8 cellular contexts compared by ENCODE assay signal in the genomic region with DNA sequence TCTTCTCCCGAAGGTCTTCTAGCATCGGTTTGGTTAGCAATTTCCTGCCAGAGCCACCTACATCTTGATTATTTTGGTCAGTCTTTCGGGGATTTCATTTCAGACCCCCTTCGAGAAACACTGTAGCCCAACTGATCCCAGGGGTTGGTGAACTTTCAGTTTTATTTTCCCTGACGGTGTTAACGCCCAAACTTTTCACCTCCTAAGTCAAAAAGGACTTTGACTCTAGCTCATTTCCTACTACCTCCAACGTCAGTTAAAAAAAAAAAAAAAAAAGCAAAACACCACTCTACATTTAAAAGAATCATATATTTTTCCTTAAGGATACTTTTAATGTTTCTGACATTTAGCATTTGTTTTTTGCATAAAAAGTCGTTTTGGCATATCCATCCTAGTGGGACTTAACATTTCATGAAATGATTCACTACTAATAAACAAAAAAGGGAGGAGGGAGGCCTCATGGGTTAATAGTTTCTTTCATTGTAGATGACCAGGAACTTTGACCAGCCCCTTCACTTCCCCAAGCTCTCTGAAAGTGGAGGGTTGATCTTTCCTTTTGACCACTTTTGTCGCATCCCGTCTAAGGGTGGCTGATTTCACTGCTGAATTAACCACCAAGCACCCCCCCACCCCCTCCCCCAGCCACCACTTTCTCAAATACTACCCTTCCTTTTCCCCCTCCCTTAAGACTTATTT. TPM values are rescaled to one million over a fixed set of nuclear protein-coding genes. Genes with fewer than 3 reads are reported as not detected.
DNase-seq lines count a peak whose midpoint lies in the region; ATAC-seq, FAIRE-seq and TF ChIP-seq lines count a peak whose summit lies in the region.

No MANE protein-coding gene starts in this region.

- no peak for TF ChIP-seq EP300 in suprapubic skin (IDR thresholded peaks at IDR 0.05)

- peak; percentile 69 for DNase-seq in DMS53 (lab: John Stamatoyannopoulos, UW)
- DNase-seq in DMS53 treated with DMSO at 0.1 percent for 48 hours (lab: John Stamatoyannopoulos, UW; ENCODE audit: unreplicated experiment), result no peak
- DNase-seq in kidney epithelial cell (ENCODE audit: low read depth), result no peak
- DNase-seq in suprapubic skin (ENCODE audit: low spot score in 2 of 2), result no peak
- DNase-seq in frontal cortex (ENCODE audit: low spot score in 2 of 2), result no peak
- no peak for DNase-seq in NCI-H524 treated with DMSO at 0.1 percent for 48 hours (lab: John Stamatoyannopoulos, UW)

- no peak overlapping the region for H3K27ac Mint-ChIP-seq in activated naive CD8-positive, alpha-beta T cell

- H3K27ac ChIP-seq in suprapubic skin, result peak overlapping the region; percentile 62

- H3K27me3 ChIP-seq in kidney epithelial cell (ENCODE audit: control insufficient read depth, insufficient read depth, low read length) (no peaks in the 10 kb centered on the region), suprapubic skin (no peaks in the 10 kb centered on the region)

- ATAC-seq in GM21723 (IDR thresholded peaks at IDR 0.05; ENCODE audit: unreplicated experiment), result no peak

- H3K4me3 ChIP-seq in kidney epithelial cell (ENCODE audit: low read depth, low read length), result peak overlapping the region; percentile 44
- peak overlapping the region; percentile 73 for H3K4me3 ChIP-seq in suprapubic skin

- TF ChIP-seq CTCF in kidney epithelial cell (IDR thresholded peaks at IDR 0.05; ENCODE audit: insufficient read depth, low read length, poor library complexity, severe bottlenecking) (no peak), suprapubic skin (IDR thresholded peaks at IDR 0.05) (no peak)

- no peaks in the 10 kb centered on the region for H3K9me3 ChIP-seq in suprapubic skin

- H3K9me3 Mint-ChIP-seq in activated naive CD8-positive, alpha-beta T cell (ENCODE audit: low read depth), result no peaks in the 10 kb centered on the region

- peak overlapping the region; percentile 96 for H3K4me3 Mint-ChIP-seq in activated naive CD8-positive, alpha-beta T cell

- no peaks in the 10 kb centered on the region for H3K36me3 Mint-ChIP-seq in activated naive CD8-positive, alpha-beta T cell

- H3K36me3 ChIP-seq in kidney epithelial cell (ENCODE audit: control insufficient read depth, insufficient read depth, low read length), result no peaks in the 10 kb centered on the region
- no peaks in the 10 kb centered on the region for H3K36me3 ChIP-seq in suprapubic skin

- no peak for FAIRE-seq in frontal cortex (lab: Jason Lieb, UNC)

- peaks cover 27% of the 10 kb centered on the region for H3K4me1 Mint-ChIP-seq in activated naive CD8-positive, alpha-beta T cell (ENCODE audit: low read depth)

- peaks cover 33% of the 10 kb centered on the region for H3K4me1 ChIP-seq in suprapubic skin

- TF ChIP-seq POLR2A in suprapubic skin (IDR thresholded peaks at IDR 0.05), result no peak

- WGBS in suprapubic skin, result 32% methylated on average over 10 of the region's 10 CpGs

- peaks cover 4% of the 10 kb centered on the region for H3K27me3 Mint-ChIP-seq in activated naive CD8-positive, alpha-beta T cell

RNA-seq across cellular contexts. Expression of a gene that starts 0.8 kb away (rescaled TPM):
- total RNA-seq in kidney epithelial cell (3.4 and 13.5 TPM in 2 replicates), suprapubic skin (10 to 100 TPM in 3 of 4 donors, 1 to 10 TPM in 1; 9.9 to 23.3 (median 15.2) TPM), frontal cortex (0.82 TPM)
